18 cellular contexts compared by ENCODE assay signal in the genomic region with DNA sequence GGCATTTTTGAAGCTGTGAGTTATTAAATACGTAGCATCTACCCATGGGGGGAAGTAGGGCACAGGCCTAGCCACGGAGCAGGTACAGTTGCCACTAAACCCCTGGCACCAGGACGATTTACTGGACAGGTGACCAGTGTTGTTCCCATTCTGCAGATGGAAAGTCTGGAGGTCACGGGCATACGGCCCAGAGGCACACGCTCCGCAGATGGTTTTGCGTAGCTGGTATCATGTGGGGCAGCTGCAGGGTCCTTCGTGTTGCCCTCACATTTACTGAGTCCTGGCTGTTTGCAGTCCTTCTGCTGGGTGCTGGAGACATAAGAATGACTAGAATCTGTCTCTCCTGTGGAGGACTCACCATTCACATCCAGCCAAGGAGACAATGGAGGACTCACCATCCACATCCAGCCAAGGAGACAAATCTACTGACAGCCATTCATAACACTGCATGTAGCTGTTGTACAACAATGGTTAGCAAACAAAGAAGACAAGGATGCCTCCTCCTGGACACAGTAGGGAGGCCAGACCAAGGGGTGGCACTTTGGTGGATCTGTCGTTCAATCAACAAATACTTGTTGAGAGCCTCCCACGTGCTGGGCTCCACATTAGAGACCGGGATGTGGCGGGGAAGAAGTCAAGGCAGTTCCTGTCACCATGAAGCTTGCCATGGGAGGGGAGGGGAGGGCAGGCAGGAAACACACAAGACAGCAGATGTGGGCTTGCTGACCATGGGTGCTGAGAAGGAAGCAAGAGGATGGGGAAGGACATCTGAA. TPM values are rescaled to one million over a fixed set of nuclear protein-coding genes. Genes with fewer than 3 reads are reported as not detected.
A peak's percentile ranks its signal among the peaks of the same experiment; 100 is the strongest.
DNase-seq lines count a peak whose midpoint lies in the region; ATAC-seq and TF ChIP-seq lines count a peak whose summit lies in the region.
"Had no signal": no experiment of that assay in that cellular context is flagged by ENCODE, and none has a peak within 500 bp of the region (broad histone marks: within the 10 kb centered on the region; RNA-seq: fewer than 3 reads in every experiment).

No MANE protein-coding gene starts in this region.

- no peak overlapping the region for H4K8ac ChIP-seq in IMR-90 (ENCODE audit: low read depth in 2 of 2, low read length in 2 of 2)

- H3K27ac Mint-ChIP-seq in activated CD4-positive, alpha-beta T cell treated with anti-CD3 and anti-CD28 coated beads for 36 hours: no peak overlapping the region

- H2AFZ ChIP-seq in GM23248: no peak overlapping the region
- H2AFZ ChIP-seq in IMR-90 (replicated peaks; ENCODE audit: low read length, poor library complexity): no peak overlapping the region
- no peak overlapping the region for H2AFZ ChIP-seq in MM.1S (ENCODE audit: low read length)

- peaks cover 81% of the 10 kb centered on the region for H3F3A ChIP-seq in GM23248 (ENCODE audit: insufficient read depth)
- H3F3A ChIP-seq in MM.1S (ENCODE audit: insufficient read depth, low read length): no peaks in the 10 kb centered on the region

- H3K4me3 ChIP-seq in GM23248 (no peak overlapping the region), IMR-90 (ENCODE audit: insufficient read depth, low read depth, low read length) (no peak overlapping the region), fibroblast of pulmonary artery (replicated peaks; ENCODE audit: low read depth, low read length) (no peak overlapping the region), spleen (no peak overlapping the region), MM.1S (ENCODE audit: low read length) (no peak overlapping the region)

- peaks cover 9% of the 10 kb centered on the region for H3K27me3 Mint-ChIP-seq in activated CD4-positive, alpha-beta T cell treated with anti-CD3 and anti-CD28 coated beads for 36 hours

- H3K4me1 ChIP-seq in GM23248 (ENCODE audit: insufficient read depth): peaks cover 50% of the 10 kb centered on the region
- peaks cover 17% of the 10 kb centered on the region for H3K4me1 ChIP-seq in IMR-90 (ENCODE audit: control insufficient read depth, insufficient read depth, low read length)
- H3K4me1 ChIP-seq in spleen: no peaks in the 10 kb centered on the region
- no peaks in the 10 kb centered on the region for H3K4me1 ChIP-seq in MM.1S (ENCODE audit: low read length)
- H3K4me1 ChIP-seq: BE2C had no signal

- H3K4me3 Mint-ChIP-seq in activated CD4-positive, alpha-beta T cell treated with anti-CD3 and anti-CD28 coated beads for 36 hours: no peak overlapping the region
- H3K4me3 Mint-ChIP-seq: CD4-positive, alpha-beta memory T cell had no signal

- CTCF ChIA-PET in IMR-90 (lab: Yijun Ruan, JAX): no interaction called here
- CTCF ChIA-PET in activated CD4-positive, alpha-beta T cell treated with anti-CD3 and anti-CD28 coated beads for 36 hours (lab: Charles Lee): no interaction called here

- H3K4me2 ChIP-seq in GM23248 (ENCODE audit: unreplicated experiment) (no peak overlapping the region), IMR-90 (ENCODE audit: low read depth, low read length) (no peak overlapping the region), MM.1S (ENCODE audit: low read depth, low read length) (no peak overlapping the region)

- H3K36me3 Mint-ChIP-seq in activated CD4-positive, alpha-beta T cell treated with anti-CD3 and anti-CD28 coated beads for 36 hours (ENCODE audit: low read depth): no peaks in the 10 kb centered on the region
- H3K36me3 Mint-ChIP-seq: CD4-positive, alpha-beta memory T cell had no signal

- H3K27ac ChIP-seq in GM23248: peak overlapping the region; percentile 72
- H3K27ac ChIP-seq in IMR-90 (ENCODE audit: insufficient read depth, low read length): no peak overlapping the region
- H3K27ac ChIP-seq in spleen: no peak overlapping the region
- H3K27ac ChIP-seq in MM.1S (ENCODE audit: low read length): no peak overlapping the region

- no peak overlapping the region for H2BK120ac ChIP-seq in IMR-90 (ENCODE audit: low read depth, low read length)

- in situ Hi-C loops in GM23248 (cut with MboI) (no loop called here), IMR-90 (cut with MboI; ENCODE audit: low sequenced_read_pairs) (no loop called here)

- peaks cover 4% of the 10 kb centered on the region for H3K9me3 Mint-ChIP-seq in activated CD4-positive, alpha-beta T cell treated with anti-CD3 and anti-CD28 coated beads for 36 hours (ENCODE audit: low read depth)

- no peak overlapping the region for H2BK5ac ChIP-seq in IMR-90 (ENCODE audit: low read depth, low read length, poor library complexity, severe bottlenecking)

- no peak overlapping the region for H3K18ac ChIP-seq in IMR-90 (ENCODE audit: low read depth, low read length)

- dilution Hi-C loops in IMR-90 (cut with HindIII; ENCODE audit: low sequenced_read_pairs, unreplicated experiment): no loop called here

- no TSS peak for BruUV-seq in IMR-90 (replicated peaks; lab: Mats Ljungman, UMichigan)

- H2AK5ac ChIP-seq in IMR-90 (ENCODE audit: low read depth, low read length): no peak overlapping the region

- H3K4me1 Mint-ChIP-seq in activated CD4-positive, alpha-beta T cell treated with anti-CD3 and anti-CD28 coated beads for 36 hours: no peaks in the 10 kb centered on the region
- H3K4me1 Mint-ChIP-seq: CD4-positive, alpha-beta memory T cell had no signal

- H4K91ac ChIP-seq in IMR-90 (ENCODE audit: insufficient read depth, low read depth, low read length): no peak overlapping the region

- POLR2A ChIA-PET in IMR-90 (lab: Charles Lee; ENCODE audit: unreplicated experiment): no interaction called here
- POLR2A ChIA-PET in activated CD4-positive, alpha-beta T cell treated with anti-CD3 and anti-CD28 coated beads for 36 hours (lab: Charles Lee): no interaction called here

- H3K9ac ChIP-seq in GM23248: no peak overlapping the region
- no peak overlapping the region for H3K9ac ChIP-seq in IMR-90 (ENCODE audit: low read depth, low read length)
- H3K9ac ChIP-seq in MM.1S (ENCODE audit: low read length): no peak overlapping the region

- TF ChIP-seq POLR2A in IMR-90 (IDR thresholded peaks at IDR 0.05; ENCODE audit: low read depth, low read length) (no peak), spleen (IDR thresholded peaks at IDR 0.05) (no peak)

- peak overlapping the region; percentile 9 for H2AK9ac ChIP-seq in IMR-90 (replicated peaks; ENCODE audit: low read depth, low read length, poor library complexity)

- WGBS in GM23248 (ENCODE audit: low coverage in 1 of 2, low lambda C conversion rate in 2 of 2, missing lambda C conversion rate in 2 of 2), 2 experiments: 41 to 55% methylated on average over 13 of the region's 13 CpGs
- WGBS in IMR-90 (ENCODE audit: extremely low coverage in 2 of 2, insufficient read length in 1 of 2), 2 experiments: 97% methylated on average over 6 of the region's 13 CpGs; no CpG with 5 or more reads in 1 of the 2 experiments
- WGBS in spleen, 5 donors: 76 to 79% (median 78%) methylated on average over 13 of the region's 13 CpGs

- no peak overlapping the region for H3K14ac ChIP-seq in IMR-90 (replicated peaks; ENCODE audit: low read depth, low read length)

- H2BK15ac ChIP-seq in IMR-90 (ENCODE audit: low read depth, low read length): no peak overlapping the region

- no peak for TF ChIP-seq CTCF in IMR-90 (conservative IDR thresholded peaks at IDR 0.05; ENCODE audit: low read depth, low read length)
- peak; percentile 0 for TF ChIP-seq CTCF in fibroblast of pulmonary artery (IDR thresholded peaks at IDR 0.05; ENCODE audit: low read length, missing control alignments)
- no peak for TF ChIP-seq CTCF in spleen (IDR thresholded peaks at IDR 0.05 in 8 of 11, conservative IDR thresholded peaks at IDR 0.05 in 3 of 11)
- TF ChIP-seq CTCF in MM.1S (IDR thresholded peaks at IDR 0.05; ENCODE audit: low read length): no peak

- no peak overlapping the region for H3K56ac ChIP-seq in IMR-90 (ENCODE audit: extremely low read depth, insufficient read depth, low read length)

- H4K5ac ChIP-seq in IMR-90 (ENCODE audit: low read depth, low read length): no peak overlapping the region

- H3K9me3 ChIP-seq in GM23248 (ENCODE audit: low read depth): no peaks in the 10 kb centered on the region
- H3K9me3 ChIP-seq in IMR-90 (ENCODE audit: control insufficient read depth, insufficient read depth, low read length): no peaks in the 10 kb centered on the region
- peaks cover 0 to 15% (median 5%) of the 10 kb centered on the region in 8 donors for H3K9me3 ChIP-seq in spleen
- no peaks in the 10 kb centered on the region for H3K9me3 ChIP-seq in MM.1S (replicated peaks; ENCODE audit: insufficient read depth, low read length)
- H3K9me3 ChIP-seq: BE2C had no signal

- H3K9me2 ChIP-seq in GM23248 (ENCODE audit: insufficient read depth) (no peaks in the 10 kb centered on the region), MM.1S (replicated peaks; ENCODE audit: insufficient read depth, low read length) (no peaks in the 10 kb centered on the region)

- DNase-seq in GM23248 (peak; percentile 48), IMR-90 (no peak), fibroblast of pulmonary artery (ENCODE audit: low read depth) (no peak), spleen (peak; percentile 31), MM.1S (no peak)
- DNase-seq in activated CD4-positive, alpha-beta T cell treated with anti-CD3 and anti-CD28 coated beads for 36 hours: no peak
- DNase-seq: BE2C; CD4-positive, alpha-beta memory T cell; DMS79 treated with DMSO at 0.1 percent for 48 hours; GDM1; H7; Kasumi-1; NCI-H1417; NCI-H1930; NCI-H2171 treated with DMSO at 0.1 percent for 48 hours; NCI-H510A treated with DMSO at 0.1 percent for 48 hours; SIG-M5 had no signal

- no peak for TF ChIP-seq RAD21 in IMR-90 (IDR thresholded peaks at IDR 0.05; ENCODE audit: low read length)

- ATAC-seq in IMR-90 (ENCODE audit: low read depth) (no peak), GM21381 (IDR thresholded peaks at IDR 0.05; ENCODE audit: unreplicated experiment) (no peak)
- no peak for ATAC-seq in activated CD4-positive, alpha-beta T cell treated with anti-CD3 and anti-CD28 coated beads for 36 hours

- H4K20me1 ChIP-seq in GM23248 (ENCODE audit: insufficient read depth): peaks cover 11% of the 10 kb centered on the region; the same call in 1 of the 2 replicates
- peaks cover 3% of the 10 kb centered on the region; the same call in 1 of the 2 replicates for H4K20me1 ChIP-seq in IMR-90 (ENCODE audit: insufficient read depth, low read length)
- H4K20me1 ChIP-seq in MM.1S (ENCODE audit: insufficient read depth, low read length): no peaks in the 10 kb centered on the region

- H3K79me1 ChIP-seq in IMR-90 (ENCODE audit: low read depth in 1 of 2, low read length in 2 of 2): peaks cover 25 to 68% of the 10 kb centered on the region in 2 experiments

- H3K36me3 ChIP-seq in GM23248 (ENCODE audit: low read depth): peaks cover 30% of the 10 kb centered on the region; the same call in 1 of the 2 replicates
- peaks cover 17% of the 10 kb centered on the region for H3K36me3 ChIP-seq in IMR-90 (ENCODE audit: control insufficient read depth, insufficient read depth, low read length)
- no peaks in the 10 kb centered on the region for H3K36me3 ChIP-seq in spleen
- no peaks in the 10 kb centered on the region for H3K36me3 ChIP-seq in MM.1S (replicated peaks; ENCODE audit: insufficient read depth, low read length)
- H3K36me3 ChIP-seq: BE2C had no signal

- H3K23ac ChIP-seq in IMR-90 (ENCODE audit: low read depth, low read length): peak overlapping the region; percentile 24; the same call in 1 of the 2 replicates

- H3K4ac ChIP-seq in IMR-90 (ENCODE audit: low read depth, low read length): no peak overlapping the region

- intact Hi-C loops in IMR-90 (cut with micrococcal nuclease) (no loop called here), spleen (cut with DNase I; ENCODE audit: low total_unique reads) (no loop called here)
- intact Hi-C loops in activated CD4-positive, alpha-beta T cell treated with anti-CD3 and anti-CD28 coated beads for 36 hours (cut with DNase I, micrococcal nuclease): no loop called here

- H3K27me3 ChIP-seq in GM23248 (replicated peaks; ENCODE audit: insufficient read depth) (no peaks in the 10 kb centered on the region), IMR-90 (ENCODE audit: control insufficient read depth, insufficient read depth, low read length) (no peaks in the 10 kb centered on the region), spleen (replicated peaks in 1 of 7) (peaks cover 0 to 32% (median 0%) of the 10 kb centered on the region in 7 donors), MM.1S (replicated peaks; ENCODE audit: insufficient read depth, low read length) (peaks cover 32% of the 10 kb centered on the region)

- H3K79me2 ChIP-seq in GM23248 (ENCODE audit: insufficient read depth) (peaks cover 76% of the 10 kb centered on the region), MM.1S (ENCODE audit: low read length) (no peaks in the 10 kb centered on the region)

- no peak overlapping the region for H2BK20ac ChIP-seq in IMR-90 (ENCODE audit: low read depth, low read length)

- H3K9me1 ChIP-seq in IMR-90 (ENCODE audit: insufficient read depth, low read length): peaks cover 38% of the 10 kb centered on the region

RNA-seq across cellular contexts. Expression of a gene that starts 24.9 kb away (rescaled TPM):
- total RNA-seq in GM23248 (2014; rRNA removed; shearing (Covaris generic)): 467 and 544 TPM in 2 replicates
- 248 and 253 TPM in 2 replicates for polyA plus RNA-seq in GM23248 (2016; fragmentation: Nextera tagmentation; extraction: Ambion mirVana)
- total RNA-seq in IMR-90 (2012; rRNA removed): 9.3 and 14.7 TPM in 2 replicates
- 33.6 and 40.0 TPM in 2 replicates for polyA plus RNA-seq in IMR-90 (2012; rRNA removed)
- 27.9 and 76.1 TPM in 2 replicates for polyA plus RNA-seq in IMR-90 (2012; cell fraction: cytosol; rRNA removed)
- 18.9 and 35.7 TPM in 2 replicates for polyA plus RNA-seq in IMR-90 (2012; cell fraction: nucleus; rRNA removed; ENCODE audit: low replicate concordance)
- total RNA-seq in spleen: 1 to 10 TPM; 2.1 to 9.0 (median 2.6) TPM
- 1 to 10 TPM; 1.7 to 2.4 (median 2.1) TPM for polyA plus RNA-seq in spleen
- total RNA-seq in activated CD4-positive, alpha-beta T cell treated with anti-CD3 and anti-CD28 coated beads for 36 hours: not detected
- total RNA-seq: CD4-positive, alpha-beta memory T cell had no signal
- polyA plus RNA-seq: CD4-positive, alpha-beta memory T cell had no signal

Comparison
In these comparisons a context has a peak if more than half of its experiments do, and no peak if none do; other contexts are left out.
1. DNase-seq: peak in GM23248 (single experiment) and spleen (single experiment); none in IMR-90 (single experiment), fibroblast of pulmonary artery (single experiment), MM.1S (single experiment) and activated CD4-positive, alpha-beta T cell treated with anti-CD3 and anti-CD28 coated beads for 36 hours (single experiment).
2. RNA of a gene that starts 24.9 kb away (total RNA-seq): 467 to 544 TPM in GM23248; 9.3 to 14.7 TPM in IMR-90, 2.1 to 9.0 TPM in spleen and not detected in activated CD4-positive, alpha-beta T cell treated with anti-CD3 and anti-CD28 coated beads for 36 hours; every median in the first group is over 10 times any median in the second.